Comparison of ENCODE assay signal across 14 cellular contexts in the genomic region with DNA sequence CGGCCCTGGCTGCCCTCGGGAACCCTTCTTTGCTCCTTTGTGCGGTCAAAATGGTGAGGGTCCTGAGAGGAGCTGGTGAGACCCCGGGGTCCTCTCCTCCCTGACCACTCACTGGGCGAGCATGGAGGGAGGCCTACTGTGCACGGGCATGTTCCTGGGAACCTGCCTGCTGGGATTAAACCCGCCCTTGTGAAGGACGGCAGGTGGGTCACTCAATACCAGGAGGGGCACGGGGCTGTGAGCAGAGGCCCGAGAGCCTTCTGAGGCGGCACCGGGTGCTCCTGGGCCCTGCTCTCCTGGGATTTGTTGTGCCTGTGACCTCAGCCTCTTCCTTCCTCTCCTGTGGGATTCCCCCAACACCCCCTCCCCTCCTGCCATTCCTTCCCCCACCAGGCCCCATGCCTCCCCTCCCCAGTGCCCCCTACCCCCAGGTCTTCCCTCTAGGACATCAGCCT. TPM values are rescaled to one million over a fixed set of nuclear protein-coding genes. Genes with fewer than 3 reads are reported as not detected.
DNase-seq lines count a peak whose midpoint lies in the region; ATAC-seq and TF ChIP-seq lines count a peak whose summit lies in the region.
"Had no signal": no experiment of that assay in that cellular context is flagged by ENCODE, and none has a peak within 500 bp of the region (broad histone marks: within the 10 kb centered on the region; RNA-seq: fewer than 3 reads in every experiment).

No MANE protein-coding gene starts in this region.

- ATAC-seq in central memory CD8-positive, alpha-beta T cell (replicated peaks; ENCODE audit: extremely low read depth, poor library complexity, severe bottlenecking): no peak
- no peak for ATAC-seq in stimulated activated effector memory CD8-positive, alpha-beta T cell treated with anti-CD3 and anti-CD28 coated beads, Interleukin-12 subunit alpha, Interleukin-12 subunit beta, amount 100 ng/mL, for 72 hours
- ATAC-seq in HG03354 (IDR thresholded peaks at IDR 0.05; ENCODE audit: poor library complexity, severe bottlenecking, unreplicated experiment): no peak

- no peak overlapping the region for H2AFZ ChIP-seq in mesenchymal stem cell (ENCODE audit: low read depth, low read length)

- DNase-seq in HFFc6 (no peak), mesenchymal stem cell (no peak), NCI-H1694 treated with DMSO at 0.1 percent for 48 hours (lab: John Stamatoyannopoulos, UW) (no peak), NCI-H2107 treated with DMSO at 0.1 percent for 48 hours (lab: John Stamatoyannopoulos, UW; ENCODE audit: unreplicated experiment) (no peak), DMS114 treated with DMSO at 0.1 percent for 48 hours (lab: John Stamatoyannopoulos, UW; ENCODE audit: unreplicated experiment) (no peak)
- DNase-seq in central memory CD8-positive, alpha-beta T cell (ENCODE audit: low spot score in 2 of 2): no peak
- DNase-seq in stimulated activated effector memory CD8-positive, alpha-beta T cell treated with anti-CD3 and anti-CD28 coated beads, Interleukin-12 subunit alpha, Interleukin-12 subunit beta, amount 100 ng/mL, for 72 hours (ENCODE audit: low spot score in 2 of 2): no peak
- DNase-seq: activated CD8-positive, alpha-beta memory T cell treated with anti-CD3 and anti-CD28 coated beads, Interleukin-2, amount 50 U/mL, for 48 hours; activated naive CD4-positive, alpha-beta T cell treated with anti-CD3 and anti-CD28 coated beads, Interleukin-2, amount 10 ng/mL, durations not matched to agents 7 days and 5 days; DMS 273 treated with DMSO at 0.1 percent for 48 hours; KBM-7; NCI-H446 had no signal

- no peaks in the 10 kb centered on the region for H3K9me3 Mint-ChIP-seq in HFFc6
- no peaks in the 10 kb centered on the region for H3K9me3 Mint-ChIP-seq in central memory CD8-positive, alpha-beta T cell
- no peaks in the 10 kb centered on the region for H3K9me3 Mint-ChIP-seq in stimulated activated effector memory CD8-positive, alpha-beta T cell treated with anti-CD3 and anti-CD28 coated beads, Interleukin-12 subunit alpha, Interleukin-12 subunit beta, amount 100 ng/mL, for 72 hours
- H3K9me3 Mint-ChIP-seq: activated naive CD4-positive, alpha-beta T cell treated with anti-CD3 and anti-CD28 coated beads, Interleukin-2, amount 10 ng/mL, durations not matched to agents 7 days and 5 days; T-cell had no signal

- H3K9me3 ChIP-seq in mesenchymal stem cell (ENCODE audit: control insufficient read depth, low read length): no peaks in the 10 kb centered on the region

- H3K18ac ChIP-seq in mesenchymal stem cell (ENCODE audit: low read depth in 1 of 2, low read length in 2 of 2): no peak overlapping the region

- 0 out of 2 replicates have a peak overlapping the region, but pooled peaks have one; percentile 60 for H3K27ac Mint-ChIP-seq in HFFc6
- H3K27ac Mint-ChIP-seq in central memory CD8-positive, alpha-beta T cell (ENCODE audit: low read depth): no peak overlapping the region
- H3K27ac Mint-ChIP-seq in stimulated activated effector memory CD8-positive, alpha-beta T cell treated with anti-CD3 and anti-CD28 coated beads, Interleukin-12 subunit alpha, Interleukin-12 subunit beta, amount 100 ng/mL, for 72 hours: peak overlapping the region; percentile 76
- H3K27ac Mint-ChIP-seq: activated naive CD4-positive, alpha-beta T cell treated with anti-CD3 and anti-CD28 coated beads, Interleukin-2, amount 10 ng/mL, durations not matched to agents 7 days and 5 days; T-cell had no signal

- no peak overlapping the region for H4K8ac ChIP-seq in mesenchymal stem cell (ENCODE audit: low read length)

- peak overlapping the region; percentile 70; the same call in 1 of the 2 replicates for H3K4me3 Mint-ChIP-seq in HFFc6
- H3K4me3 Mint-ChIP-seq in central memory CD8-positive, alpha-beta T cell: peak overlapping the region; percentile 53
- peak overlapping the region; percentile 47 for H3K4me3 Mint-ChIP-seq in stimulated activated effector memory CD8-positive, alpha-beta T cell treated with anti-CD3 and anti-CD28 coated beads, Interleukin-12 subunit alpha, Interleukin-12 subunit beta, amount 100 ng/mL, for 72 hours
- H3K4me3 Mint-ChIP-seq: activated naive CD4-positive, alpha-beta T cell treated with anti-CD3 and anti-CD28 coated beads, Interleukin-2, amount 10 ng/mL, durations not matched to agents 7 days and 5 days; T-cell had no signal

- H3K27me3 Mint-ChIP-seq in HFFc6 (ENCODE audit: insufficient read depth): peaks cover 2% of the 10 kb centered on the region; the same call in 1 of the 2 replicates
- peaks cover 24% of the 10 kb centered on the region for H3K27me3 Mint-ChIP-seq in central memory CD8-positive, alpha-beta T cell

- H2BK120ac ChIP-seq in mesenchymal stem cell (ENCODE audit: low read depth, low read length): no peak overlapping the region

- H2AK5ac ChIP-seq in mesenchymal stem cell (ENCODE audit: low read length, severe bottlenecking): peak overlapping the region; percentile 88

- no peak overlapping the region for H3K14ac ChIP-seq in mesenchymal stem cell (ENCODE audit: low read length in 2 of 2)

- no peak overlapping the region for H2BK5ac ChIP-seq in mesenchymal stem cell (ENCODE audit: low read depth, low read length, poor library complexity, severe bottlenecking)

- H3K4ac ChIP-seq in mesenchymal stem cell (ENCODE audit: low read depth in 1 of 2, low read length in 2 of 2): no peak overlapping the region

- no peaks in the 10 kb centered on the region for H3K27me3 ChIP-seq in mesenchymal stem cell (ENCODE audit: control insufficient read depth in 1 of 2, insufficient read depth in 1 of 2, low read length in 2 of 2)

- H3K9ac ChIP-seq in mesenchymal stem cell (ENCODE audit: low read length): peak overlapping the region; percentile 77

- H3K36me3 Mint-ChIP-seq in HFFc6 (ENCODE audit: low read depth): peaks cover 4% of the 10 kb centered on the region; the same call in 1 of the 2 replicates
- peaks cover 22% of the 10 kb centered on the region for H3K36me3 Mint-ChIP-seq in central memory CD8-positive, alpha-beta T cell (ENCODE audit: insufficient read depth)
- H3K36me3 Mint-ChIP-seq in stimulated activated effector memory CD8-positive, alpha-beta T cell treated with anti-CD3 and anti-CD28 coated beads, Interleukin-12 subunit alpha, Interleukin-12 subunit beta, amount 100 ng/mL, for 72 hours: peaks cover 87% of the 10 kb centered on the region
- H3K36me3 Mint-ChIP-seq: activated naive CD4-positive, alpha-beta T cell treated with anti-CD3 and anti-CD28 coated beads, Interleukin-2, amount 10 ng/mL, durations not matched to agents 7 days and 5 days had no signal

- H3K4me2 ChIP-seq in mesenchymal stem cell (ENCODE audit: low read length, poor library complexity, severe bottlenecking): peak overlapping the region; percentile 61

- H3K4me1 Mint-ChIP-seq in HFFc6 (ENCODE audit: low read depth): peaks cover 15% of the 10 kb centered on the region
- H3K4me1 Mint-ChIP-seq in central memory CD8-positive, alpha-beta T cell: no peaks in the 10 kb centered on the region
- peaks cover 16% of the 10 kb centered on the region for H3K4me1 Mint-ChIP-seq in stimulated activated effector memory CD8-positive, alpha-beta T cell treated with anti-CD3 and anti-CD28 coated beads, Interleukin-12 subunit alpha, Interleukin-12 subunit beta, amount 100 ng/mL, for 72 hours
- H3K4me1 Mint-ChIP-seq: activated naive CD4-positive, alpha-beta T cell treated with anti-CD3 and anti-CD28 coated beads, Interleukin-2, amount 10 ng/mL, durations not matched to agents 7 days and 5 days had no signal

- no peak for TF ChIP-seq CTCF in HFFc6 (IDR thresholded peaks at IDR 0.05)

- H3K36me3 ChIP-seq in mesenchymal stem cell (ENCODE audit: control insufficient read depth in 1 of 2, insufficient read depth in 2 of 2, low read depth in 1 of 2, low read length in 2 of 2): peaks cover 33 to 41% of the 10 kb centered on the region in 2 experiments

- no peak overlapping the region for H2BK12ac ChIP-seq in mesenchymal stem cell (ENCODE audit: low read length in 2 of 2)

- H4K91ac ChIP-seq in mesenchymal stem cell (ENCODE audit: low read length): no peak overlapping the region

- H3K79me1 ChIP-seq in mesenchymal stem cell (replicated peaks; ENCODE audit: low read length, poor library complexity, severe bottlenecking): peaks cover 13% of the 10 kb centered on the region

- H2BK15ac ChIP-seq in mesenchymal stem cell (ENCODE audit: low read depth, poor library complexity, severe bottlenecking): no peak overlapping the region

- H3K23ac ChIP-seq in mesenchymal stem cell (ENCODE audit: low read length in 2 of 2): no peak overlapping the region

- peaks cover 59% of the 10 kb centered on the region for H3K4me1 ChIP-seq in mesenchymal stem cell (ENCODE audit: control insufficient read depth, insufficient read depth, low read depth, low read length)

- peak overlapping the region; percentile 46 for H3K27ac ChIP-seq in mesenchymal stem cell (ENCODE audit: low read length, poor library complexity, severe bottlenecking)

- 68% methylated on average over 11 of the region's 12 CpGs for WGBS in mesenchymal stem cell

- H3K4me3 ChIP-seq in mesenchymal stem cell (ENCODE audit: insufficient read depth in 1 of 2, low read depth in 1 of 2, low read length in 2 of 2): no peak overlapping the region

RNA-seq across cellular contexts. Expression of a gene that starts 19.7 kb away (rescaled TPM):
- total RNA-seq in HFFc6 (2021; fragmentation: NEBNext Ultra II Directional; extraction: Animal tissue kit (Norgen Biotek cat#: 25700)): 10 to 100 TPM; 54.4 to 96.7 (median 90.9) TPM
- polyA plus RNA-seq in mesenchymal stem cell (2013, experiment 1 of 2): 15.1 TPM
- polyA plus RNA-seq in mesenchymal stem cell (2013, experiment 2 of 2): 14.1 TPM
